Comparison of ENCODE assay signal across 20 cellular contexts in genomic region chr18:44590976-44591375, GRCh38.
DNase-seq lines count a peak whose midpoint lies in the region; ATAC-seq and TF ChIP-seq lines count a peak whose summit lies in the region.
"Had no signal": no experiment of that assay in that cellular context is flagged by ENCODE, and none has a peak within 500 bp of the region (broad histone marks: within the 10 kb centered on the region; RNA-seq: fewer than 3 reads in every experiment).

No MANE protein-coding gene starts in this region.

- H3K4me1 Mint-ChIP-seq in activated CD8-positive, alpha-beta memory T cell treated with anti-CD3 and anti-CD28 coated beads, Interleukin-2, amount 10 ng/mL, durations not matched to agents 7 days and 5 days: no peaks in the 10 kb centered on the region
- H3K4me1 Mint-ChIP-seq: CD8-positive, alpha-beta memory T cell had no signal

- H3K4me1 ChIP-seq in cardiac muscle cell (ENCODE audit: low read depth): peaks cover 42% of the 10 kb centered on the region
- peaks cover 3 to 42% (median 14%) of the 10 kb centered on the region in 9 donors for H3K4me1 ChIP-seq in heart right ventricle
- peaks cover 37% of the 10 kb centered on the region for H3K4me1 ChIP-seq in rectal smooth muscle tissue (ENCODE audit: control insufficient read depth, insufficient read depth, low read length)
- H3K4me1 ChIP-seq in aorta (ENCODE audit: control insufficient read depth in 1 of 2, insufficient read depth in 2 of 2, low read length in 2 of 2): peaks cover 10 to 19% of the 10 kb centered on the region in 2 donors
- no peaks in the 10 kb centered on the region for H3K4me1 ChIP-seq in testis
- H3K4me1 ChIP-seq in prostate gland (replicated peaks): no peaks in the 10 kb centered on the region

- DNase-seq in cardiac muscle cell (ENCODE audit: low read depth in 1 of 2, low spot score in 1 of 2) (no peak), heart right ventricle (no peak), fibroblast of the aortic adventitia (ENCODE audit: low read depth) (peak; percentile 71), aorta (no peak), testis (no peak), prostate gland (ENCODE audit: low spot score) (no peak)
- DNase-seq in activated CD8-positive, alpha-beta memory T cell treated with anti-CD3 and anti-CD28 coated beads, Interleukin-2, amount 10 ng/mL, durations not matched to agents 7 days and 5 days: no peak
- DNase-seq: 8988T; CD8-positive, alpha-beta memory T cell; DMS79 treated with DMSO at 0.1 percent for 48 hours; KBM-7; NCI-H146; NCI-H2081; NCI-H510A; NCI-H774 had no signal

- H3K36me3 Mint-ChIP-seq in activated CD8-positive, alpha-beta memory T cell treated with anti-CD3 and anti-CD28 coated beads, Interleukin-2, amount 10 ng/mL, durations not matched to agents 7 days and 5 days: no peaks in the 10 kb centered on the region
- H3K36me3 Mint-ChIP-seq: CD8-positive, alpha-beta memory T cell had no signal

- H3K9me3 ChIP-seq in cardiac muscle cell (ENCODE audit: low read depth): no peaks in the 10 kb centered on the region
- H3K9me3 ChIP-seq in heart right ventricle: no peaks in the 10 kb centered on the region
- H3K9me3 ChIP-seq in aorta (ENCODE audit: control insufficient read depth, low read length): no peaks in the 10 kb centered on the region
- no peaks in the 10 kb centered on the region for H3K9me3 ChIP-seq in testis
- no peaks in the 10 kb centered on the region for H3K9me3 ChIP-seq in prostate gland
- H3K9me3 ChIP-seq: BLaER1 treated with 17β-estradiol and CSF1 and Interleukin-3, amounts not matched to agents 10 nM and 100 nM had no signal

- H3K27ac ChIP-seq in cardiac muscle cell (peak overlapping the region; percentile 96), heart right ventricle (peak overlapping the region in 1 of 10 donors; percentile 77), rectal smooth muscle tissue (ENCODE audit: low read depth, low read length) (peak overlapping the region; percentile 57), aorta (ENCODE audit: low read depth in 1 of 2, low read length in 2 of 2) (peak overlapping the region; percentile 57 to 79), testis (no peak overlapping the region), prostate gland (peak overlapping the region in 1 of 2 donors; percentile 6)
- H3K27ac ChIP-seq: BLaER1 treated with 17β-estradiol and CSF1 and Interleukin-3, amounts not matched to agents 10 nM and 100 nM; RWPE1 had no signal

- H3K27ac Mint-ChIP-seq in activated CD8-positive, alpha-beta memory T cell treated with anti-CD3 and anti-CD28 coated beads, Interleukin-2, amount 10 ng/mL, durations not matched to agents 7 days and 5 days: no peak overlapping the region
- H3K27ac Mint-ChIP-seq: CD8-positive, alpha-beta memory T cell; GM23338 had no signal

- no peaks in the 10 kb centered on the region for H3K27me3 ChIP-seq in cardiac muscle cell
- no peaks in the 10 kb centered on the region for H3K27me3 ChIP-seq in heart right ventricle
- no peaks in the 10 kb centered on the region for H3K27me3 ChIP-seq in rectal smooth muscle tissue (ENCODE audit: control insufficient read depth, insufficient read depth, low read length)
- no peaks in the 10 kb centered on the region for H3K27me3 ChIP-seq in aorta (ENCODE audit: control insufficient read depth in 1 of 2, insufficient read depth in 2 of 2, low read length in 1 of 2)
- no peaks in the 10 kb centered on the region for H3K27me3 ChIP-seq in testis
- no peaks in the 10 kb centered on the region for H3K27me3 ChIP-seq in prostate gland (replicated peaks; ENCODE audit: insufficient read depth)
- H3K27me3 ChIP-seq: BLaER1 treated with 17β-estradiol and CSF1 and Interleukin-3, amounts not matched to agents 10 nM and 100 nM had no signal

- TF ChIP-seq POLR2A in testis (IDR thresholded peaks at IDR 0.05): no peak
- TF ChIP-seq POLR2A in prostate gland (IDR thresholded peaks at IDR 0.05): no peak

- peaks cover 20% of the 10 kb centered on the region for H3K27me3 Mint-ChIP-seq in activated CD8-positive, alpha-beta memory T cell treated with anti-CD3 and anti-CD28 coated beads, Interleukin-2, amount 10 ng/mL, durations not matched to agents 7 days and 5 days

- H3K9ac ChIP-seq in rectal smooth muscle tissue (ENCODE audit: low read length): no peak overlapping the region
- H3K9ac ChIP-seq: BLaER1 treated with 17β-estradiol and CSF1 and Interleukin-3, amounts not matched to agents 10 nM and 100 nM had no signal

- H3K4me3 ChIP-seq in cardiac muscle cell: no peak overlapping the region
- no peak overlapping the region for H3K4me3 ChIP-seq in heart right ventricle
- H3K4me3 ChIP-seq in fibroblast of the aortic adventitia (ENCODE audit: low read depth, low read length): no peak overlapping the region
- no peak overlapping the region for H3K4me3 ChIP-seq in rectal smooth muscle tissue (ENCODE audit: low read length)
- no peak overlapping the region for H3K4me3 ChIP-seq in aorta (ENCODE audit: low read length in 2 of 2)
- H3K4me3 ChIP-seq in testis: no peak overlapping the region
- H3K4me3 ChIP-seq in prostate gland: no peak overlapping the region
- H3K4me3 ChIP-seq: BLaER1 treated with 17β-estradiol and CSF1 and Interleukin-3, amounts not matched to agents 10 nM and 100 nM; GM23338 had no signal

- H3K9me3 Mint-ChIP-seq in activated CD8-positive, alpha-beta memory T cell treated with anti-CD3 and anti-CD28 coated beads, Interleukin-2, amount 10 ng/mL, durations not matched to agents 7 days and 5 days (ENCODE audit: low read depth): no peaks in the 10 kb centered on the region
- H3K9me3 Mint-ChIP-seq: CD8-positive, alpha-beta memory T cell; GM23338 had no signal

- ATAC-seq in heart right ventricle: no peak
- ATAC-seq in aorta (ENCODE audit: low FRiP score): no peak
- ATAC-seq in activated CD8-positive, alpha-beta memory T cell treated with anti-CD3 and anti-CD28 coated beads, Interleukin-2, amount 10 ng/mL, durations not matched to agents 7 days and 5 days: no peak
- ATAC-seq: GM23338, HCT116 had no signal

- H3K36me3 ChIP-seq in cardiac muscle cell (no peaks in the 10 kb centered on the region), heart right ventricle (no peaks in the 10 kb centered on the region), rectal smooth muscle tissue (ENCODE audit: control insufficient read depth, insufficient read depth, low read length) (no peaks in the 10 kb centered on the region), aorta (ENCODE audit: control insufficient read depth in 1 of 2, insufficient read depth in 2 of 2, low read length in 1 of 2) (no peaks in the 10 kb centered on the region), testis (ENCODE audit: low read depth, missing control alignments) (no peaks in the 10 kb centered on the region), prostate gland (no peaks in the 10 kb centered on the region)
- H3K36me3 ChIP-seq: BLaER1 treated with 17β-estradiol and CSF1 and Interleukin-3, amounts not matched to agents 10 nM and 100 nM had no signal

- H3K4me3 Mint-ChIP-seq in activated CD8-positive, alpha-beta memory T cell treated with anti-CD3 and anti-CD28 coated beads, Interleukin-2, amount 10 ng/mL, durations not matched to agents 7 days and 5 days: no peak overlapping the region
- H3K4me3 Mint-ChIP-seq: CD8-positive, alpha-beta memory T cell; GM23338 had no signal

- CTCF ChIA-PET in activated CD8-positive, alpha-beta memory T cell treated with anti-CD3 and anti-CD28 coated beads, Interleukin-2, amount 10 ng/mL, durations not matched to agents 7 days and 5 days (lab: Charles Lee): no interaction called here

- TF ChIP-seq CTCF in cardiac muscle cell (IDR thresholded peaks at IDR 0.05; ENCODE audit: low read depth, low read length) (no peak), heart right ventricle (IDR thresholded peaks at IDR 0.05) (no peak), fibroblast of the aortic adventitia (IDR thresholded peaks at IDR 0.05; ENCODE audit: insufficient read depth, low read length) (no peak), testis (IDR thresholded peaks at IDR 0.05) (no peak), prostate gland (IDR thresholded peaks at IDR 0.05) (no peak)

- intact Hi-C loops in heart right ventricle (cut with DNase I) (loop anchor here in 2 of 10 donors (5.0 to 10.0 kb wide), 2 partner anchors 81 to 294 kb away; no protein-coding TSS in a partner anchor), aorta (cut with DNase I) (loop anchor here (10.0 kb wide), 2 partner anchors 226 to 664 kb away; no protein-coding TSS in a partner anchor), testis (cut with DNase I; ENCODE audit: low total_unique reads) (no loop called here), prostate gland (cut with DNase I) (loop anchor here (10.0 kb wide), 1 partner anchor 206 kb away; no protein-coding TSS in a partner anchor)

Comparison
In these comparisons a context has a peak if more than half of its experiments do, and no peak if none do; other contexts are left out.
1. H3K27ac ChIP-seq: peak in cardiac muscle cell (single experiment), rectal smooth muscle tissue (single experiment) and aorta (2 of 2); none in testis (0 of 2).